1 cellular context compared by ENCODE assay signal in the genomic region with DNA sequence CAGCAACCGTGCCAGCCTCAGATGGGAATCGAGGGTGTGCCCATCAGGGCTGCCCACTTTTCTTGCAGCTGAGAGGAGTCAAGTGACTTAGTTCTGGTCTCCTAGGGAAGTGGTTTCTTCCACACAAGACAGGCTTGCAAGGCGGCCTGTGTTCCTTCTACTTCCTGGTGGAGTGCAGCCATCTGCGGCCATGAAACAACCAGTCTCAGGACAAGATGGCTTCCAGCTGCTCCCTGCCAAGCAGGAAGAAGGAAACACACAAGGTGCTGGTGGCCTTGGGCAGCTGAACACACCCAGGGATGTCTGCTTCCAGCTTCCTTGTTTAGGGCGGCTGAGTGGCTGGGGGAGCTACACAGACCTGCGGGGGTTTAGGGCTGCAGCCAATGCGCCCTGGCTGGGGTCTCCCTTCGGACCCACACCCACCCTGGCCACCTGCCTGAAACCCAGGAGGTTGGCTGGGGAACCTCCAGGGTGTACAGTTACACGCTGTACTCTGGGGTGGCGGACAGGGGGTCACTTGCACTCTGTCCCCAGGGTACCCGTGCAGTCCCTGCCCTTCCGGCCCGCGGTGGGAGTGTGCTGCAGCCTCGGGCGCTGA.
TF ChIP-seq lines count a peak whose summit lies in the region.

No MANE protein-coding gene starts in this region.

TF ChIP-seq in HEK293, 187 proteins besides CTCF, POLR2A, EP300 and RAD21 (continued from another document):
- TF ChIP-seq, protein P1, sequence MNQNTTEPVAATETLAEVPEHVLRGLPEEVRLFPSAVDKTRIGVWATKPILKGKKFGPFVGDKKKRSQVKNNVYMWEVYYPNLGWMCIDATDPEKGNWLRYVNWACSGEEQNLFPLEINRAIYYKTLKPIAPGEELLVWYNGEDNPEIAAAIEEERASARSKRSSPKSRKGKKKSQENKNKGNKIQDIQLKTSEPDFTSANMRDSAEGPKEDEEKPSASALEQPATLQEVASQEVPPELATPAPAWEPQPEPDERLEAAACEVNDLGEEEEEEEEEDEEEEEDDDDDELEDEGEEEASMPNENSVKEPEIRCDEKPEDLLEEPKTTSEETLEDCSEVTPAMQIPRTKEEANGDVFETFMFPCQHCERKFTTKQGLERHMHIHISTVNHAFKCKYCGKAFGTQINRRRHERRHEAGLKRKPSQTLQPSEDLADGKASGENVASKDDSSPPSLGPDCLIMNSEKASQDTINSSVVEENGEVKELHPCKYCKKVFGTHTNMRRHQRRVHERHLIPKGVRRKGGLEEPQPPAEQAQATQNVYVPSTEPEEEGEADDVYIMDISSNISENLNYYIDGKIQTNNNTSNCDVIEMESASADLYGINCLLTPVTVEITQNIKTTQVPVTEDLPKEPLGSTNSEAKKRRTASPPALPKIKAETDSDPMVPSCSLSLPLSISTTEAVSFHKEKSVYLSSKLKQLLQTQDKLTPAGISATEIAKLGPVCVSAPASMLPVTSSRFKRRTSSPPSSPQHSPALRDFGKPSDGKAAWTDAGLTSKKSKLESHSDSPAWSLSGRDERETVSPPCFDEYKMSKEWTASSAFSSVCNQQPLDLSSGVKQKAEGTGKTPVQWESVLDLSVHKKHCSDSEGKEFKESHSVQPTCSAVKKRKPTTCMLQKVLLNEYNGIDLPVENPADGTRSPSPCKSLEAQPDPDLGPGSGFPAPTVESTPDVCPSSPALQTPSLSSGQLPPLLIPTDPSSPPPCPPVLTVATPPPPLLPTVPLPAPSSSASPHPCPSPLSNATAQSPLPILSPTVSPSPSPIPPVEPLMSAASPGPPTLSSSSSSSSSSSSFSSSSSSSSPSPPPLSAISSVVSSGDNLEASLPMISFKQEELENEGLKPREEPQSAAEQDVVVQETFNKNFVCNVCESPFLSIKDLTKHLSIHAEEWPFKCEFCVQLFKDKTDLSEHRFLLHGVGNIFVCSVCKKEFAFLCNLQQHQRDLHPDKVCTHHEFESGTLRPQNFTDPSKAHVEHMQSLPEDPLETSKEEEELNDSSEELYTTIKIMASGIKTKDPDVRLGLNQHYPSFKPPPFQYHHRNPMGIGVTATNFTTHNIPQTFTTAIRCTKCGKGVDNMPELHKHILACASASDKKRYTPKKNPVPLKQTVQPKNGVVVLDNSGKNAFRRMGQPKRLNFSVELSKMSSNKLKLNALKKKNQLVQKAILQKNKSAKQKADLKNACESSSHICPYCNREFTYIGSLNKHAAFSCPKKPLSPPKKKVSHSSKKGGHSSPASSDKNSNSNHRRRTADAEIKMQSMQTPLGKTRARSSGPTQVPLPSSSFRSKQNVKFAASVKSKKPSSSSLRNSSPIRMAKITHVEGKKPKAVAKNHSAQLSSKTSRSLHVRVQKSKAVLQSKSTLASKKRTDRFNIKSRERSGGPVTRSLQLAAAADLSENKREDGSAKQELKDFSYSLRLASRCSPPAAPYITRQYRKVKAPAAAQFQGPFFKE (tag by site-specific recombination; IDR thresholded peaks at IDR 0.05; ENCODE audit: borderline replicate concordance): no peak
- TF ChIP-seq, protein P2, sequence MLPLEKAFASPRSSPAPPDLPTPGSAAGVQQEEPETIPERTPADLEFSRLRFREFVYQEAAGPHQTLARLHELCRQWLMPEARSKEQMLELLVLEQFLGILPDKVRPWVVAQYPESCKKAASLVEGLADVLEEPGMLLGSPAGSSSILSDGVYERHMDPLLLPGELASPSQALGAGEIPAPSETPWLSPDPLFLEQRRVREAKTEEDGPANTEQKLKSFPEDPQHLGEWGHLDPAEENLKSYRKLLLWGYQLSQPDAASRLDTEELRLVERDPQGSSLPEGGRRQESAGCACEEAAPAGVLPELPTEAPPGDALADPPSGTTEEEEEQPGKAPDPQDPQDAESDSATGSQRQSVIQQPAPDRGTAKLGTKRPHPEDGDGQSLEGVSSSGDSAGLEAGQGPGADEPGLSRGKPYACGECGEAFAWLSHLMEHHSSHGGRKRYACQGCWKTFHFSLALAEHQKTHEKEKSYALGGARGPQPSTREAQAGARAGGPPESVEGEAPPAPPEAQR (tag by site-specific recombination; IDR thresholded peaks at IDR 0.05): no peak
- TF ChIP-seq BCL11A (tag by site-specific recombination; IDR thresholded peaks at IDR 0.05; ENCODE audit: low read depth) (no peak), SCRT2 (tag by site-specific recombination; IDR thresholded peaks at IDR 0.05) (no peak), ZNF623 (tag by site-specific recombination; IDR thresholded peaks at IDR 0.05) (no peak), ZFP41 (tag by site-specific recombination; IDR thresholded peaks at IDR 0.05; ENCODE audit: borderline replicate concordance) (no peak), ZNF121 (tag by site-specific recombination; IDR thresholded peaks at IDR 0.05) (no peak), ZNF394 (tag by site-specific recombination; IDR thresholded peaks at IDR 0.05; ENCODE audit: borderline replicate concordance) (no peak)
- TF ChIP-seq, protein P3, sequence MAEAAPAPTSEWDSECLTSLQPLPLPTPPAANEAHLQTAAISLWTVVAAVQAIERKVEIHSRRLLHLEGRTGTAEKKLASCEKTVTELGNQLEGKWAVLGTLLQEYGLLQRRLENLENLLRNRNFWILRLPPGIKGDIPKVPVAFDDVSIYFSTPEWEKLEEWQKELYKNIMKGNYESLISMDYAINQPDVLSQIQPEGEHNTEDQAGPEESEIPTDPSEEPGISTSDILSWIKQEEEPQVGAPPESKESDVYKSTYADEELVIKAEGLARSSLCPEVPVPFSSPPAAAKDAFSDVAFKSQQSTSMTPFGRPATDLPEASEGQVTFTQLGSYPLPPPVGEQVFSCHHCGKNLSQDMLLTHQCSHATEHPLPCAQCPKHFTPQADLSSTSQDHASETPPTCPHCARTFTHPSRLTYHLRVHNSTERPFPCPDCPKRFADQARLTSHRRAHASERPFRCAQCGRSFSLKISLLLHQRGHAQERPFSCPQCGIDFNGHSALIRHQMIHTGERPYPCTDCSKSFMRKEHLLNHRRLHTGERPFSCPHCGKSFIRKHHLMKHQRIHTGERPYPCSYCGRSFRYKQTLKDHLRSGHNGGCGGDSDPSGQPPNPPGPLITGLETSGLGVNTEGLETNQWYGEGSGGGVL (tag by site-specific recombination; IDR thresholded peaks at IDR 0.05): no peak
- TF ChIP-seq, protein P4, sequence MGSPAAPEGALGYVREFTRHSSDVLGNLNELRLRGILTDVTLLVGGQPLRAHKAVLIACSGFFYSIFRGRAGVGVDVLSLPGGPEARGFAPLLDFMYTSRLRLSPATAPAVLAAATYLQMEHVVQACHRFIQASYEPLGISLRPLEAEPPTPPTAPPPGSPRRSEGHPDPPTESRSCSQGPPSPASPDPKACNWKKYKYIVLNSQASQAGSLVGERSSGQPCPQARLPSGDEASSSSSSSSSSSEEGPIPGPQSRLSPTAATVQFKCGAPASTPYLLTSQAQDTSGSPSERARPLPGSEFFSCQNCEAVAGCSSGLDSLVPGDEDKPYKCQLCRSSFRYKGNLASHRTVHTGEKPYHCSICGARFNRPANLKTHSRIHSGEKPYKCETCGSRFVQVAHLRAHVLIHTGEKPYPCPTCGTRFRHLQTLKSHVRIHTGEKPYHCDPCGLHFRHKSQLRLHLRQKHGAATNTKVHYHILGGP (tag by site-specific recombination; IDR thresholded peaks at IDR 0.05): no peak
- TF ChIP-seq, protein P5, sequence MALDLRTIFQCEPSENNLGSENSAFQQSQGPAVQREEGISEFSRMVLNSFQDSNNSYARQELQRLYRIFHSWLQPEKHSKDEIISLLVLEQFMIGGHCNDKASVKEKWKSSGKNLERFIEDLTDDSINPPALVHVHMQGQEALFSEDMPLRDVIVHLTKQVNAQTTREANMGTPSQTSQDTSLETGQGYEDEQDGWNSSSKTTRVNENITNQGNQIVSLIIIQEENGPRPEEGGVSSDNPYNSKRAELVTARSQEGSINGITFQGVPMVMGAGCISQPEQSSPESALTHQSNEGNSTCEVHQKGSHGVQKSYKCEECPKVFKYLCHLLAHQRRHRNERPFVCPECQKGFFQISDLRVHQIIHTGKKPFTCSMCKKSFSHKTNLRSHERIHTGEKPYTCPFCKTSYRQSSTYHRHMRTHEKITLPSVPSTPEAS (tag by site-specific recombination; IDR thresholded peaks at IDR 0.05): no peak
